In the genomic region with DNA sequence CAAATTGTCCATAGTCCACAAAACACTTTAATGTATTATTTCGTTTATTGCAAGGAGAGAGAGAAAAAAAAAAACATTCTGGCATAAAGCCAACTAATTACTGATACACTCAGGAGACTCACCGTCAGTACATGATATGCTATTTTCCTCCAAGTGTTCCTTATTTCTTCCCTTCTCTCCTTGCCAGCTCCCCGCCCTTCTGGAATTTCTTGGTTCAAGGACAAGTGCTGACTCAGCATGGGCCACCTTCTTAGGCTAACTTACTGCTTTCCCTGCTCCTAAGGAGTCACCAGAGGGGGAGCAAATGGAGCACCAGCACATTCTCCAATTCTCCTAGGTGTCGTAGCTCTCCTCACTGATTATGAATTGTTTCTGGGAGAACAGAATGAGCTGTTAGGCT, we compare ENCODE assay signal across 10 cellular contexts.
DNase-seq lines count a peak whose midpoint lies in the region; ATAC-seq and TF ChIP-seq lines count a peak whose summit lies in the region.
"Had no signal": no experiment of that assay in that cellular context is flagged by ENCODE, and none has a peak within 500 bp of the region (broad histone marks: within the 10 kb centered on the region; RNA-seq: fewer than 3 reads in every experiment).

No MANE protein-coding gene starts in this region.

- H3K4me1 ChIP-seq in cardiac muscle cell (ENCODE audit: low read depth) = no peaks in the 10 kb centered on the region
- peaks cover under 1% of the 10 kb centered on the region for H3K4me1 ChIP-seq in left ventricle myocardium inferior
- H3K4me1 ChIP-seq in transverse colon = peaks cover 0 to 8% (median 3%) of the 10 kb centered on the region in 4 donors
- peaks cover 3% of the 10 kb centered on the region for H3K4me1 ChIP-seq in suprapubic skin

- no peak for TF ChIP-seq POLR2A in transverse colon (IDR thresholded peaks at IDR 0.05)
- no peak for TF ChIP-seq POLR2A in suprapubic skin (IDR thresholded peaks at IDR 0.05)

- H3K36me3 ChIP-seq in cardiac muscle cell = no peaks in the 10 kb centered on the region
- H3K36me3 ChIP-seq in left ventricle myocardium inferior = no peaks in the 10 kb centered on the region
- no peaks in the 10 kb centered on the region for H3K36me3 ChIP-seq in transverse colon
- H3K36me3 ChIP-seq in suprapubic skin = no peaks in the 10 kb centered on the region

- no peaks in the 10 kb centered on the region for H3K27me3 ChIP-seq in cardiac muscle cell
- H3K27me3 ChIP-seq in left ventricle myocardium inferior (ENCODE audit: low read depth) = no peaks in the 10 kb centered on the region
- H3K27me3 ChIP-seq in transverse colon = no peaks in the 10 kb centered on the region
- H3K27me3 ChIP-seq in suprapubic skin = no peaks in the 10 kb centered on the region

- DNase-seq in cardiac muscle cell (ENCODE audit: low read depth in 1 of 2, low spot score in 1 of 2) (peak; percentile 13 to 56), left ventricle myocardium inferior (no peak), iPS DF 19.7 (ENCODE audit: low read depth, low spot score) (peak; percentile 77), transverse colon (peak; percentile 55), suprapubic skin (ENCODE audit: low spot score in 2 of 2) (no peak)
- DNase-seq: RPMI8226 had no signal

- H3K4me3 ChIP-seq in cardiac muscle cell (no peak overlapping the region), left ventricle myocardium inferior (no peak overlapping the region), transverse colon (no peak overlapping the region), suprapubic skin (no peak overlapping the region)
- H3K4me3 ChIP-seq: skin epidermis had no signal

- H3K9me3 ChIP-seq in cardiac muscle cell (ENCODE audit: low read depth) (no peaks in the 10 kb centered on the region), left ventricle myocardium inferior (replicated peaks) (no peaks in the 10 kb centered on the region), transverse colon (no peaks in the 10 kb centered on the region), suprapubic skin (no peaks in the 10 kb centered on the region)

- in situ Hi-C loops in transverse colon (cut with MboI; ENCODE audit: low pct_ligation_motif_present in 1 of 4, low pct_unique_long_range_greater_than_20kb in 1 of 4, low sequenced_read_pairs in 3 of 4) = loop anchor here in 2 of 4 donors (25.0 kb wide), 3 partner anchors 201 to 301 kb away; no protein-coding TSS in a partner anchor

- WGBS in transverse colon (ENCODE audit: low coverage in 1 of 2), 2 donors = 67 to 69% methylated on average over 4 of the region's 4 CpGs
- WGBS in suprapubic skin = 40% methylated on average over 4 of the region's 4 CpGs

- TF ChIP-seq EP300 in transverse colon (IDR thresholded peaks at IDR 0.05; ENCODE audit: low read depth) (no peak), suprapubic skin (IDR thresholded peaks at IDR 0.05) (no peak)

- H3K27ac ChIP-seq in cardiac muscle cell (no peak overlapping the region), left ventricle myocardium inferior (replicated peaks) (no peak overlapping the region), transverse colon (no peak overlapping the region), suprapubic skin (no peak overlapping the region)
- H3K27ac ChIP-seq: skin epidermis had no signal

- ATAC-seq in SK-N-SH treated with all-trans-retinoic acid at 6 μM for 48 hours = peak; percentile 41; the same call in 2 of the 3 replicates
- ATAC-seq in GM19467 (IDR thresholded peaks at IDR 0.05; ENCODE audit: unreplicated experiment) = no peak
- no peak for ATAC-seq in activated CD4-positive, CD25-positive, alpha-beta regulatory T cell treated with anti-CD3 and anti-CD28 coated beads, Interleukin-2, amount 50 U/mL, for 24 hours

- intact Hi-C loops in left ventricle myocardium inferior (cut with micrococcal nuclease) (no loop called here), transverse colon (cut with DNase I; ENCODE audit: low total_unique reads) (no loop called here)

- TF ChIP-seq CTCF in cardiac muscle cell (IDR thresholded peaks at IDR 0.05; ENCODE audit: low read depth, low read length) (no peak), left ventricle myocardium inferior (IDR thresholded peaks at IDR 0.05; ENCODE audit: borderline replicate concordance) (no peak), transverse colon (IDR thresholded peaks at IDR 0.05) (no peak), suprapubic skin (IDR thresholded peaks at IDR 0.05) (no peak)

TF ChIP-seq in SK-N-SH treated with all-trans-retinoic acid at 6 μM for 48 hours, 23 proteins besides CTCF, POLR2A, EP300 and RAD21:
- TF ChIP-seq ESRRG (CRISPR knock-in tag; IDR thresholded peaks at IDR 0.05) (no peak), BACH2 (CRISPR knock-in tag; IDR thresholded peaks at IDR 0.05; ENCODE audit: borderline replicate concordance) (no peak), TOX (CRISPR knock-in tag; IDR thresholded peaks at IDR 0.05; ENCODE audit: borderline replicate concordance) (no peak), PPARA (CRISPR knock-in tag; IDR thresholded peaks at IDR 0.05; ENCODE audit: borderline replicate concordance) (no peak), CSDC2 (CRISPR knock-in tag; IDR thresholded peaks at IDR 0.05) (no peak), ZFP30 (CRISPR knock-in tag; IDR thresholded peaks at IDR 0.05) (no peak), RARB (CRISPR knock-in tag; IDR thresholded peaks at IDR 0.05) (no peak), ZC3H10 (CRISPR knock-in tag; IDR thresholded peaks at IDR 0.05) (no peak), GLIS3 (CRISPR knock-in tag; IDR thresholded peaks at IDR 0.05) (no peak)
- TF ChIP-seq, protein P1, sequence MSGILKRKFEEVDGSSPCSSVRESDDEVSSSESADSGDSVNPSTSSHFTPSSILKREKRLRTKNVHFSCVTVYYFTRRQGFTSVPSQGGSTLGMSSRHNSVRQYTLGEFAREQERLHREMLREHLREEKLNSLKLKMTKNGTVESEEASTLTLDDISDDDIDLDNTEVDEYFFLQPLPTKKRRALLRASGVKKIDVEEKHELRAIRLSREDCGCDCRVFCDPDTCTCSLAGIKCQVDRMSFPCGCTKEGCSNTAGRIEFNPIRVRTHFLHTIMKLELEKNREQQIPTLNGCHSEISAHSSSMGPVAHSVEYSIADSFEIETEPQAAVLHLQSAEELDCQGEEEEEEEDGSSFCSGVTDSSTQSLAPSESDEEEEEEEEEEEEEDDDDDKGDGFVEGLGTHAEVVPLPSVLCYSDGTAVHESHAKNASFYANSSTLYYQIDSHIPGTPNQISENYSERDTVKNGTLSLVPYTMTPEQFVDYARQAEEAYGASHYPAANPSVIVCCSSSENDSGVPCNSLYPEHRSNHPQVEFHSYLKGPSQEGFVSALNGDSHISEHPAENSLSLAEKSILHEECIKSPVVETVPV (CRISPR knock-in tag; IDR thresholded peaks at IDR 0.05) = no peak
- TF ChIP-seq, protein P2, sequence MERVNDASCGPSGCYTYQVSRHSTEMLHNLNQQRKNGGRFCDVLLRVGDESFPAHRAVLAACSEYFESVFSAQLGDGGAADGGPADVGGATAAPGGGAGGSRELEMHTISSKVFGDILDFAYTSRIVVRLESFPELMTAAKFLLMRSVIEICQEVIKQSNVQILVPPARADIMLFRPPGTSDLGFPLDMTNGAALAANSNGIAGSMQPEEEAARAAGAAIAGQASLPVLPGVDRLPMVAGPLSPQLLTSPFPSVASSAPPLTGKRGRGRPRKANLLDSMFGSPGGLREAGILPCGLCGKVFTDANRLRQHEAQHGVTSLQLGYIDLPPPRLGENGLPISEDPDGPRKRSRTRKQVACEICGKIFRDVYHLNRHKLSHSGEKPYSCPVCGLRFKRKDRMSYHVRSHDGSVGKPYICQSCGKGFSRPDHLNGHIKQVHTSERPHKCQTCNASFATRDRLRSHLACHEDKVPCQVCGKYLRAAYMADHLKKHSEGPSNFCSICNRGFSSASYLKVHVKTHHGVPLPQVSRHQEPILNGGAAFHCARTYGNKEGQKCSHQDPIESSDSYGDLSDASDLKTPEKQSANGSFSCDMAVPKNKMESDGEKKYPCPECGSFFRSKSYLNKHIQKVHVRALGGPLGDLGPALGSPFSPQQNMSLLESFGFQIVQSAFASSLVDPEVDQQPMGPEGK (CRISPR knock-in tag; IDR thresholded peaks at IDR 0.05; ENCODE audit: borderline replicate concordance) = no peak
- TF ChIP-seq, protein P3, sequence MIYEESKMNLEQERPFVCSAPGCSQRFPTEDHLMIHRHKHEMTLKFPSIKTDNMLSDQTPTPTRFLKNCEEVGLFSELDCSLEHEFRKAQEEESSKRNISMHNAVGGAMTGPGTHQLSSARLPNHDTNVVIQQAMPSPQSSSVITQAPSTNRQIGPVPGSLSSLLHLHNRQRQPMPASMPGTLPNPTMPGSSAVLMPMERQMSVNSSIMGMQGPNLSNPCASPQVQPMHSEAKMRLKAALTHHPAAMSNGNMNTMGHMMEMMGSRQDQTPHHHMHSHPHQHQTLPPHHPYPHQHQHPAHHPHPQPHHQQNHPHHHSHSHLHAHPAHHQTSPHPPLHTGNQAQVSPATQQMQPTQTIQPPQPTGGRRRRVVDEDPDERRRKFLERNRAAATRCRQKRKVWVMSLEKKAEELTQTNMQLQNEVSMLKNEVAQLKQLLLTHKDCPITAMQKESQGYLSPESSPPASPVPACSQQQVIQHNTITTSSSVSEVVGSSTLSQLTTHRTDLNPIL (CRISPR knock-in tag; IDR thresholded peaks at IDR 0.05; ENCODE audit: low read depth) = no peak

Comparison
In these comparisons a context has a peak if more than half of its experiments do, and no peak if none do; other contexts are left out.
1. DNase-seq: peak in cardiac muscle cell (2 of 2), iPS DF 19.7 (single experiment) and transverse colon (single experiment); none in left ventricle myocardium inferior (single experiment) and suprapubic skin (0 of 2).